ENCODE assay signal across 10 cellular contexts in genomic region chr16:84832488-84833141, GRCh38. TPM values are rescaled to one million over a fixed set of nuclear protein-coding genes. Genes with fewer than 3 reads are reported as not detected.
A peak's percentile ranks its signal among the peaks of the same experiment; 100 is the strongest.
DNase-seq lines count a peak whose midpoint lies in the region; TF ChIP-seq lines count a peak whose summit lies in the region.
"Had no signal": no experiment of that assay in that cellular context is flagged by ENCODE, and none has a peak within 500 bp of the region (broad histone marks: within the 10 kb centered on the region; RNA-seq: fewer than 3 reads in every experiment).

No MANE protein-coding gene starts in this region.

- H3K9ac ChIP-seq in mammary epithelial cell (ENCODE audit: insufficient read depth, low read length): no peak overlapping the region

- CTCF ChIA-PET in MCF 10A (lab: Yijun Ruan, JAX) (no interaction called here), mammary epithelial cell (lab: Charles Lee; ENCODE audit: low non-redundant PET) (no interaction called here)

- in situ Hi-C loops in mammary epithelial cell (cut with MboI; ENCODE audit: low sequenced_read_pairs in 2 of 2) (no loop called here), GM13976 (cut with MboI; ENCODE audit: low sequenced_read_pairs, unreplicated experiment) (no loop called here)

- no peaks in the 10 kb centered on the region for H3K27me3 ChIP-seq in mammary epithelial cell (ENCODE audit: insufficient read depth, low read length)

- H3K4me3 Mint-ChIP-seq in MCF 10A (ENCODE audit: unreplicated experiment) (no peak overlapping the region), nephron (no peak overlapping the region)
- H3K4me3 Mint-ChIP-seq: T-cell had no signal

- 85% methylated on average over 18 of the region's 20 CpGs for WGBS in mammary epithelial cell (ENCODE audit: low coverage, missing lambda C conversion rate)

- no peak overlapping the region for H3K27ac ChIP-seq in mammary epithelial cell (ENCODE audit: insufficient read depth, low read depth, low read length)

- no peaks in the 10 kb centered on the region for H3K36me3 ChIP-seq in mammary epithelial cell (ENCODE audit: insufficient read depth, low read length)

- no peak overlapping the region for H2AFZ ChIP-seq in mammary epithelial cell (ENCODE audit: low read depth, low read length)

- peaks cover 6% of the 10 kb centered on the region for H3K4me1 ChIP-seq in mammary epithelial cell (ENCODE audit: insufficient read depth, low read length)

- intact Hi-C loops in MCF 10A (cut with micrococcal nuclease) (no loop called here), mammary epithelial cell (cut with micrococcal nuclease) (no loop called here)

- H3K9me3 Mint-ChIP-seq in MCF 10A (ENCODE audit: unreplicated experiment) (no peaks in the 10 kb centered on the region), nephron (no peaks in the 10 kb centered on the region)
- H3K9me3 Mint-ChIP-seq: T-cell had no signal

- no peak overlapping the region for H3K27ac Mint-ChIP-seq in MCF 10A (ENCODE audit: low read depth, unreplicated experiment)
- peak overlapping the region in 2 of 3 experiments; percentile 77 to 80 for H3K27ac Mint-ChIP-seq in nephron
- H3K27ac Mint-ChIP-seq: T-cell had no signal

- no peaks in the 10 kb centered on the region for H4K20me1 ChIP-seq in mammary epithelial cell (ENCODE audit: insufficient read depth, low read length)

- dilution Hi-C loops in mammary epithelial cell (cut with HindIII; ENCODE audit: low sequenced_read_pairs): no loop called here

- H3K9me3 ChIP-seq in mammary epithelial cell (replicated peaks; ENCODE audit: insufficient read depth, low read length): no peaks in the 10 kb centered on the region

- POLR2A ChIA-PET in MCF 10A (lab: Yijun Ruan, JAX): interaction anchor here (0.8 kb wide), 1 partner anchor 29 kb away, joined by 3 read pairs; no protein-coding TSS in a partner anchor

- H3K4me2 ChIP-seq in mammary epithelial cell (ENCODE audit: insufficient read depth, low read depth, low read length): no peak overlapping the region

- TF ChIP-seq CTCF in MCF 10A (IDR thresholded peaks at IDR 0.05; ENCODE audit: unreplicated experiment) (no peak), mammary epithelial cell (conservative IDR thresholded peaks at IDR 0.05 in 1 of 2, IDR thresholded peaks at IDR 0.05 in 1 of 2; ENCODE audit: extremely low read depth in 1 of 2, insufficient read depth in 1 of 2, low read depth in 1 of 2, low read length in 2 of 2) (no peak), fibroblast of mammary gland (conservative IDR thresholded peaks at IDR 0.05; ENCODE audit: control insufficient read depth, insufficient read depth, low read depth, low read length) (no peak), nephron (IDR thresholded peaks at IDR 0.05; ENCODE audit: unreplicated experiment in 3 of 3) (no peak), GM13976 (IDR thresholded peaks at IDR 0.05; ENCODE audit: borderline replicate concordance, control extremely low read depth, extremely low read depth, insufficient read depth, missing control alignments) (no peak)

- no TSS peak for BruUV-seq in MCF 10A (replicated peaks; lab: Mats Ljungman, UMichigan)
- no TSS peak for BruUV-seq in mammary epithelial cell (replicated peaks; lab: Mats Ljungman, UMichigan)

- DNase-seq in MCF 10A (ENCODE audit: unreplicated experiment) (peak; percentile 82), mammary epithelial cell (no peak), fibroblast of mammary gland (ENCODE audit: low read depth) (peak; percentile 100), GM13976 (ENCODE audit: low spot score) (no peak), NCI-H1092 treated with DMSO at 0.1 percent for 48 hours (lab: John Stamatoyannopoulos, UW) (no peak)
- no peak for DNase-seq in activated effector memory CD4-positive, alpha-beta T cell treated with Interleukin-2 at 50 U/mL for 16 hours
- DNase-seq in activated CD8-positive, alpha-beta memory T cell treated with anti-CD3 and anti-CD28 coated beads, Interleukin-2, amount 50 U/mL, for 48 hours: no peak
- DNase-seq: NCI-H2029, T-cell had no signal

- peaks cover 6% of the 10 kb centered on the region for H3K36me3 Mint-ChIP-seq in MCF 10A (ENCODE audit: insufficient read depth, unreplicated experiment)
- H3K36me3 Mint-ChIP-seq in nephron (ENCODE audit: low read depth): no peaks in the 10 kb centered on the region
- H3K36me3 Mint-ChIP-seq: T-cell had no signal

- H3K4me1 Mint-ChIP-seq in MCF 10A (ENCODE audit: insufficient read depth, unreplicated experiment) (peaks cover 15% of the 10 kb centered on the region), nephron (peaks cover 49% of the 10 kb centered on the region)
- H3K4me1 Mint-ChIP-seq: T-cell had no signal

- H3K27me3 Mint-ChIP-seq in MCF 10A (ENCODE audit: insufficient read depth, unreplicated experiment) (no peaks in the 10 kb centered on the region), nephron (ENCODE audit: low read depth) (peaks cover 5% of the 10 kb centered on the region)

- H3K79me2 ChIP-seq in mammary epithelial cell (ENCODE audit: insufficient read depth, low read length): no peaks in the 10 kb centered on the region

- H3K4me3 ChIP-seq in mammary epithelial cell (replicated peaks in 1 of 3; ENCODE audit: insufficient read depth in 1 of 3, low read depth in 2 of 3, low read length in 3 of 3) (no peak overlapping the region), fibroblast of mammary gland (ENCODE audit: control insufficient read depth, low read depth, low read length) (peak overlapping the region; percentile 31)

RNA-seq across cellular contexts. Expression of gene CRISPLD2, which starts 12.8 kb away (rescaled TPM):
- total RNA-seq in MCF 10A (2022) (0.28 TPM in 1 of 2 replicates, not detected in the other), mammary epithelial cell (1 to 10 TPM in 1 of 2 donors, under 1 TPM in 1; 0.83 to 2.3 TPM)
- 0.59 TPM for polyA plus RNA-seq in mammary epithelial cell
- 0.57 TPM for polyA minus RNA-seq in mammary epithelial cell

Comparison
In these comparisons a context has a peak if more than half of its experiments do, and no peak if none do; other contexts are left out.
1. DNase-seq: peak in MCF 10A (single experiment) and fibroblast of mammary gland (single experiment); none in mammary epithelial cell (single experiment), GM13976 (single experiment), NCI-H1092 treated with DMSO at 0.1 percent for 48 hours (single experiment), activated effector memory CD4-positive, alpha-beta T cell treated with Interleukin-2 at 50 U/mL for 16 hours (single experiment) and activated CD8-positive, alpha-beta memory T cell treated with anti-CD3 and anti-CD28 coated beads, Interleukin-2, amount 50 U/mL, for 48 hours (single experiment).